ENCODE assay signal across 24 cellular contexts in the genomic region with DNA sequence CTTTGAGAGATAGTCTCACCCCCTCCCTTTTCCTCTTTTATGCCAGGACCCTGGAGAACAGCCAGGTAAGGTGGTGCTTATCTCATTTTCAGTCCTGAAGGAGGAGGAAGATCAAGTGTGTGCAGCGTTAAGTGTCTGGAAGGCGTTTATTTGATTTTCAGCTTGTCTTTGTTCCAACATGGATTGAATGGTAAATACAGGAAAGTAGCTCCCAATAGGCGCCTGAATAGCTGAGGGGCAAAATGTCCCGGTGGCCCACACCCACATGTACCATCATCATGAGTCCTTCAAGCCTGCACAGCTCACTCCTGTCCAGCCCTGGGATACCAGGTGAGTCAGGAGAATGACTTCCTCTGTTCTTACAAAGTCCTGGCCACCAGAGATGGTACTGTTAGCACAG.
DNase-seq lines count a peak whose midpoint lies in the region; ATAC-seq, FAIRE-seq and TF ChIP-seq lines count a peak whose summit lies in the region.
"Had no signal": no experiment of that assay in that cellular context is flagged by ENCODE, and none has a peak within 500 bp of the region (broad histone marks: within the 10 kb centered on the region; RNA-seq: fewer than 3 reads in every experiment).

No MANE protein-coding gene starts in this region.

- no peak overlapping the region for H3K4me2 ChIP-seq in Karpas-422 (ENCODE audit: low read depth, low read length, poor library complexity, severe bottlenecking)
- H3K4me2 ChIP-seq: neural progenitor cell had no signal

- H3K27ac ChIP-seq in RWPE2 (ENCODE audit: poor library complexity, severe bottlenecking) (peak overlapping the region; percentile 95), left lung (no peak overlapping the region), Karpas-422 (ENCODE audit: low read length) (no peak overlapping the region)
- H3K27ac ChIP-seq: adrenal gland, coronary artery, left ventricle myocardium inferior, neural progenitor cell had no signal

- no peaks in the 10 kb centered on the region for H3K79me2 ChIP-seq in Karpas-422 (ENCODE audit: low read length)

- H3K9me2 ChIP-seq in Karpas-422 (replicated peaks; ENCODE audit: insufficient read depth, low read length) = no peaks in the 10 kb centered on the region

- DNase-seq in DMS53 (lab: John Stamatoyannopoulos, UW) (peak; percentile 51), HT-29 (ENCODE audit: low spot score) (peak; percentile 49), RWPE2 (ENCODE audit: low spot score) (no peak), left lung (no peak), medulla oblongata (ENCODE audit: extremely low spot score) (no peak), Karpas-422 (no peak), D721Med (ENCODE audit: insufficient read length, low spot score) (no peak)
- DNase-seq: activated CD4-positive, CD25-positive, alpha-beta regulatory T cell treated with anti-CD3 and anti-CD28 coated beads, Interleukin-2, amount 50 U/mL, for 72 hours; activated CD8-positive, alpha-beta T cell treated with anti-CD3 and anti-CD28 coated beads, Interleukin-2, amount 10 ng/mL, durations not matched to agents 7 days and 5 days; activated T-cell treated with anti-CD3 and anti-CD28 coated beads, Interleukin-2, amount 50 U/mL, for 1 hour; adrenal gland; CD4-positive, CD25-positive, alpha-beta regulatory T cell; endodermal cell; left ventricle myocardium inferior; NCI-H1694; NCI-H526 treated with DMSO at 0.1 percent for 48 hours; OCI-M1; SIG-M5; T-cell had no signal

- H3K9me3 ChIP-seq in RWPE2 (ENCODE audit: severe bottlenecking) (no peaks in the 10 kb centered on the region), left lung (no peaks in the 10 kb centered on the region), Karpas-422 (ENCODE audit: low read length) (no peaks in the 10 kb centered on the region)
- H3K9me3 ChIP-seq: adrenal gland, HAP-1, left ventricle myocardium inferior had no signal

- H3K9ac ChIP-seq in Karpas-422 (ENCODE audit: low read length) = no peak overlapping the region
- H3K9ac ChIP-seq: neural progenitor cell had no signal

- H4K20me1 ChIP-seq in Karpas-422 (ENCODE audit: insufficient read depth, low read depth, low read length) = 0 out of 2 replicates have a peak, but pooled peaks cover 2% of the 10 kb centered on the region

- FAIRE-seq in D721Med (lab: Jason Lieb, UNC) = no peak

- H3K4me3 ChIP-seq in RWPE2 (ENCODE audit: severe bottlenecking) = no peak overlapping the region
- H3K4me3 ChIP-seq in left lung = no peak overlapping the region
- H3K4me3 ChIP-seq in Karpas-422 (ENCODE audit: low read length) = no peak overlapping the region
- H3K4me3 ChIP-seq: adrenal gland, coronary artery, HAP-1, left ventricle myocardium inferior, neural progenitor cell had no signal

- intact Hi-C loops in left lung (cut with DNase I) = no loop called here

- peaks cover 45% of the 10 kb centered on the region for H3K4me1 ChIP-seq in RWPE2 (ENCODE audit: insufficient read depth, poor library complexity, severe bottlenecking)
- H3K4me1 ChIP-seq in left lung = peaks cover 2 to 17% of the 10 kb centered on the region in 2 donors
- H3K4me1 ChIP-seq in Karpas-422 (ENCODE audit: low read length) = no peaks in the 10 kb centered on the region
- H3K4me1 ChIP-seq: HAP-1 had no signal

- H3K27me3 ChIP-seq in RWPE2 (ENCODE audit: insufficient read depth, poor library complexity, severe bottlenecking) (no peaks in the 10 kb centered on the region), left lung (no peaks in the 10 kb centered on the region), Karpas-422 (ENCODE audit: low read length) (no peaks in the 10 kb centered on the region)
- H3K27me3 ChIP-seq: neural progenitor cell had no signal

- TF ChIP-seq CTCF in RWPE2 (IDR thresholded peaks at IDR 0.05; ENCODE audit: poor library complexity, severe bottlenecking) (no peak), left lung (IDR thresholded peaks at IDR 0.05) (no peak), D721Med (IDR thresholded peaks at IDR 0.05; ENCODE audit: insufficient read depth, missing control alignments) (no peak)

- H2AFZ ChIP-seq in Karpas-422 (ENCODE audit: low read length) = no peak overlapping the region
- H2AFZ ChIP-seq: neural progenitor cell had no signal

- H3K36me3 ChIP-seq in RWPE2 (ENCODE audit: low read depth) (no peaks in the 10 kb centered on the region), left lung (no peaks in the 10 kb centered on the region), Karpas-422 (ENCODE audit: insufficient read depth, low read length) (no peaks in the 10 kb centered on the region)
- H3K36me3 ChIP-seq: adrenal gland, HAP-1, left ventricle myocardium inferior, neural progenitor cell had no signal

- peak; percentile 51 for ATAC-seq in RWPE2 (ENCODE audit: low read depth)
- peak; percentile 55 for ATAC-seq in left lung
- ATAC-seq in activated CD4-positive, CD25-positive, alpha-beta regulatory T cell treated with anti-CD3 and anti-CD28 coated beads, Interleukin-2, amount 50 U/mL, for 24 hours = no peak
- ATAC-seq: activated CD8-positive, alpha-beta T cell treated with anti-CD3 and anti-CD28 coated beads, Interleukin-2, amount 10 ng/mL, durations not matched to agents 7 days and 5 days; stimulated activated effector memory CD8-positive, alpha-beta T cell treated with anti-CD3 and anti-CD28 coated beads, Interleukin-12 subunit alpha, Interleukin-12 subunit beta, amount 100 ng/mL, for 72 hours; T-cell had no signal

Comparison
In these comparisons a context has a peak if more than half of its experiments do, and no peak if none do; other contexts are left out.
1. DNase-seq: peak in DMS53 (single experiment) and HT-29 (single experiment); none in RWPE2 (single experiment), left lung (0 of 2), medulla oblongata (single experiment), Karpas-422 (single experiment) and D721Med (single experiment).
2. ATAC-seq: peak in RWPE2 (single experiment) and left lung (single experiment); none in activated CD4-positive, CD25-positive, alpha-beta regulatory T cell treated with anti-CD3 and anti-CD28 coated beads, Interleukin-2, amount 50 U/mL, for 24 hours (0 of 2).